In genomic region chr7:98163269-98163668, GRCh38 we compare ENCODE assay signal across 26 cellular contexts. TPM values are rescaled to one million over a fixed set of nuclear protein-coding genes. Genes with fewer than 3 reads are reported as not detected.
A peak's percentile ranks its signal among the peaks of the same experiment; 100 is the strongest.
DNase-seq lines count a peak whose midpoint lies in the region; ATAC-seq, FAIRE-seq and TF ChIP-seq lines count a peak whose summit lies in the region.
"Had no signal": no experiment of that assay in that cellular context is flagged by ENCODE, and none has a peak within 500 bp of the region (broad histone marks: within the 10 kb centered on the region; RNA-seq: fewer than 3 reads in every experiment).

No MANE protein-coding gene starts in this region.

- FAIRE-seq in small intestine (lab: Jason Lieb, UNC) (no peak), H54 (lab: Jason Lieb, UNC) (no peak)
- FAIRE-seq: endometrium, GM12892 had no signal

- CTCF ChIA-PET in HEK293 (lab: Yijun Ruan, JAX), result interaction anchor here (0.7 to 13.8 kb wide), 3 partner anchors 42 to 145 kb away, joined by 3 to 533 read pairs (median 3); no protein-coding TSS in a partner anchor

- H3K4me1 ChIP-seq in HEK293 (ENCODE audit: control insufficient read depth, insufficient read depth, low read length), result no peaks in the 10 kb centered on the region
- peaks cover 0 to 2% of the 10 kb centered on the region in 2 donors for H3K4me1 ChIP-seq in small intestine (ENCODE audit: control insufficient read depth in 2 of 2, insufficient read depth in 1 of 2, low read depth in 1 of 2, low read length in 1 of 2)

- DNase-seq in epithelial cell of prostate (ENCODE audit: low read depth, low spot score), result no peak
- DNase-seq in small intestine, result peak; percentile 37
- no peak for DNase-seq in H54 (ENCODE audit: insufficient read length, low spot score)
- DNase-seq in MV-4-11 (lab: John Stamatoyannopoulos, UW), result no peak
- no peak for DNase-seq in pons (ENCODE audit: low spot score)
- DNase-seq: activated CD4-positive, alpha-beta T cell treated with anti-CD3 and anti-CD28 coated beads, Interleukin-2, amount 50 U/mL, for 48 hours; activated T-cell treated with anti-CD3 and anti-CD28 coated beads, Interleukin-2, amount 50 U/mL, for 72 hours; HCEC 1CT; immature natural killer cell; NCI-H1092; NCI-H1694; NCI-H446 treated with DMSO at 0.1 percent for 48 hours; NCI-H774; posterior cingulate gyrus; stimulated activated CD4-positive, alpha-beta T cell treated with anti-CD3 and anti-CD28 coated beads, Interleukin-12 subunit alpha, Interleukin-12 subunit beta, amount 100 ng/mL, for 4 hours; stimulated activated CD4-positive, alpha-beta T cell treated with anti-CD3 and anti-CD28 coated beads, Interleukin-2, amount 100 ng/mL, for 48 hours; T-helper 1 cell had no signal

- WGBS in small intestine, 3 donors, result 34 to 83% (median 47%) methylated on average over 7 of the region's 7 CpGs

- no peak for TF ChIP-seq POLR2A in H54 (IDR thresholded peaks at IDR 0.05; ENCODE audit: low read depth, low read length)

- no peak overlapping the region for H3K27ac ChIP-seq in HEK293 (ENCODE audit: extremely low read depth, low read depth, low read length)
- H3K27ac ChIP-seq in VCaP, result peak overlapping the region; percentile 90
- H3K27ac ChIP-seq in epithelial cell of prostate, result peak overlapping the region; percentile 77
- peak overlapping the region; percentile 47 for H3K27ac ChIP-seq in small intestine (ENCODE audit: low read depth in 1 of 2, low read length in 1 of 2)
- H3K27ac ChIP-seq: tibial nerve had no signal

- no peaks in the 10 kb centered on the region for H3K27me3 ChIP-seq in small intestine (ENCODE audit: control insufficient read depth in 2 of 2, insufficient read depth in 2 of 2, low read length in 2 of 2)
- H3K27me3 ChIP-seq: right lobe of liver, tibial nerve had no signal

- TF ChIP-seq CTCF in HEK293 (tag by site-specific recombination; IDR thresholded peaks at IDR 0.05) (no peak), VCaP (conservative IDR thresholded peaks at IDR 0.05) (no peak)

- no peak overlapping the region for H3K4me3 ChIP-seq in HEK293 (ENCODE audit: low read depth, low read length)
- no peak overlapping the region for H3K4me3 ChIP-seq in small intestine (ENCODE audit: low read depth in 1 of 2, low read length in 2 of 2)
- H3K4me3 ChIP-seq: right lobe of liver, tibial nerve had no signal

- POLR2A ChIA-PET in HEK293 (lab: Yijun Ruan, JAX), result no interaction called here

- ATAC-seq in activated CD4-positive, CD25-positive, alpha-beta regulatory T cell treated with anti-CD3 and anti-CD28 coated beads, Interleukin-2, amount 50 U/mL, for 24 hours, result no peak
- ATAC-seq: activated T-cell treated with anti-CD3 and anti-CD28 coated beads, Interleukin-2, amount 50 U/mL, for 72 hours had no signal

- H3K36me3 ChIP-seq in HEK293 (ENCODE audit: control insufficient read depth in 2 of 2, insufficient read depth in 1 of 2, low read length in 2 of 2), result peaks cover 5 to 6% of the 10 kb centered on the region in 2 experiments
- no peaks in the 10 kb centered on the region for H3K36me3 ChIP-seq in small intestine (ENCODE audit: control insufficient read depth in 2 of 2, insufficient read depth in 2 of 2, low read length in 2 of 2)

- H3K9me3 ChIP-seq in HEK293 (ENCODE audit: control insufficient read depth, insufficient read depth, low read depth, low read length) (no peaks in the 10 kb centered on the region), small intestine (ENCODE audit: control insufficient read depth, low read depth) (no peaks in the 10 kb centered on the region)
- H3K9me3 ChIP-seq: right lobe of liver, tibial nerve had no signal

TF ChIP-seq in HEK293, 187 proteins besides CTCF, POLR2A, EP300 and RAD21:
- TF ChIP-seq ZNF626 (tag by site-specific recombination; IDR thresholded peaks at IDR 0.05) (no peak), ZIC2 (tag by site-specific recombination; IDR thresholded peaks at IDR 0.05) (peak; percentile 40; the same call in 1 of the 2 replicates)

RNA-seq across cellular contexts. Expression of gene BHLHA15, which starts 48.0 kb away (rescaled TPM):
- 1 to 10 TPM in 2 of 3 donors, not detected in 1; 2.6 to 4.1 TPM for polyA plus RNA-seq in small intestine
- polyA plus RNA-seq: AG04450, BJ, immature natural killer cell had no signal

RNA-seq across cellular contexts. Expression of gene LMTK2, which starts 56.6 kb away (rescaled TPM):
- 1 to 10 TPM; 3.8 to 9.8 (median 5.4) TPM for polyA plus RNA-seq in small intestine
